31 cellular contexts compared by ENCODE assay signal in the genomic region with DNA sequence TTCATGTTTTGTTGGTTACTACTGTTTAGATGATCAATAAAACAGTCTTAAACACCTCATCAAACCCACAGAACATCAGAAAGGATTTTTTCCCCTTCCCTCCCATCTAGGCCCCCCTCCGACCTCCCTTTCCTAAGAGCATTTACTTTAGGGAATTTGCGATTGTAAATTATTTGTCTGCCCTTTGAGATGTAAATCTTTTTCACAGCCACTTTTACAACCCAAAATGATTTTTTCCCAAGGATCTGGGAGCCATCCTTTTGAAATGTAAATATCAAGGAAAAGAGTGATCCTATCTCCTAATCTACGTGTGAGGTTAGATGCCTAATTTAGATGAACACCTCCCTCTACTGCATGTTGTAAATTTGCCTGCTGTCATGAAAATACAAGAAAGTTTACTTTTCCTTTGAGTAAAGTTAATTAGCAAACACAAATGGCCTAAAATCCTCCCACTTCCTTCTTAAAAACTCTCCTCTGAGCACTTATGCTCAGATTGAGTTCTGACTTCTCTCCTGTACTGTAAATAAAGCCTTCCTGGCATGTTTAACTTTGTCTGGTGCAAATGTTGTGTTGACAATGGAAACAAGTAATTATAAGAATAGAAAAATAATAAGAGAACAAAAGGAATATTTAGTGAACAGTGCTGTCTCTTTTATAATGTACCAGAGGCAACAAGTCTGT.
A peak's percentile ranks its signal among the peaks of the same experiment; 100 is the strongest.
DNase-seq lines count a peak whose midpoint lies in the region; ATAC-seq, FAIRE-seq and TF ChIP-seq lines count a peak whose summit lies in the region.
"Had no signal": no experiment of that assay in that cellular context is flagged by ENCODE, and none has a peak within 500 bp of the region (broad histone marks: within the 10 kb centered on the region; RNA-seq: fewer than 3 reads in every experiment).

No MANE protein-coding gene starts in this region.

- H4K5ac ChIP-seq in H1 (ENCODE audit: insufficient read length, low read depth, low read length): no peak overlapping the region

- H4K8ac ChIP-seq in H1 (ENCODE audit: extremely low read depth, insufficient read depth, low read length): no peak overlapping the region

- no peaks in the 10 kb centered on the region for H4K20me1 ChIP-seq in H1 (replicated peaks in 1 of 2; ENCODE audit: control insufficient read depth in 1 of 2, insufficient read depth in 2 of 2, low read length in 2 of 2)
- H4K20me1 ChIP-seq: BLaER1 treated with 17β-estradiol and CSF1 and Interleukin-3, amounts not matched to agents 10 nM and 100 nM had no signal

- H3K23ac ChIP-seq in H1 (ENCODE audit: insufficient read length): no peak overlapping the region

- TF ChIP-seq EP300 in H1 (IDR thresholded peaks at IDR 0.05; ENCODE audit: borderline replicate concordance in 1 of 2, low read depth in 2 of 2, low read length in 2 of 2): no peak

- H3K56ac ChIP-seq in H1 (replicated peaks; ENCODE audit: insufficient read length, low read depth, low read length): no peak overlapping the region

- H3K9me3 ChIP-seq in H1 (ENCODE audit: insufficient read depth in 2 of 2, low read depth in 1 of 2, low read length in 1 of 2): no peaks in the 10 kb centered on the region
- no peaks in the 10 kb centered on the region for H3K9me3 ChIP-seq in left lung
- H3K9me3 ChIP-seq: BLaER1 treated with 17β-estradiol and CSF1 and Interleukin-3, amounts not matched to agents 10 nM and 100 nM; Caco-2; esophagus muscularis mucosa; vagina had no signal

- no peak overlapping the region for H2BK12ac ChIP-seq in H1 (ENCODE audit: low read depth, low read length)

- no peak overlapping the region for H2AK5ac ChIP-seq in H1 (ENCODE audit: low read depth, low read length)

- peaks cover 0 to 5% (median 2%) of the 10 kb centered on the region in 4 experiments; a peak in 4 of 7 replicates for H3K27me3 ChIP-seq in H1 (replicated peaks in 1 of 4; ENCODE audit: control insufficient read depth in 3 of 4, extremely low read depth in 1 of 4, insufficient read depth in 3 of 4, low read length in 3 of 4)
- no peaks in the 10 kb centered on the region for H3K27me3 ChIP-seq in left lung
- H3K27me3 ChIP-seq: BLaER1 treated with 17β-estradiol and CSF1 and Interleukin-3, amounts not matched to agents 10 nM and 100 nM; esophagus muscularis mucosa; foreskin keratinocyte; vagina had no signal

- H3K27ac ChIP-seq in H1 (ENCODE audit: low read depth, low read length) (no peak overlapping the region), left lung (no peak overlapping the region)
- H3K27ac ChIP-seq: BLaER1 treated with 17β-estradiol and CSF1 and Interleukin-3, amounts not matched to agents 10 nM and 100 nM; esophagus muscularis mucosa; foreskin keratinocyte; parathyroid adenoma; vagina had no signal

- H3K36me3 ChIP-seq in H1 (ENCODE audit: control insufficient read depth in 2 of 4, insufficient read depth in 4 of 4, low read length in 3 of 4) (no peaks in the 10 kb centered on the region), left lung (no peaks in the 10 kb centered on the region)
- H3K36me3 ChIP-seq: BLaER1 treated with 17β-estradiol and CSF1 and Interleukin-3, amounts not matched to agents 10 nM and 100 nM; esophagus muscularis mucosa; vagina had no signal

- H3K4me3 ChIP-seq in H1 (ENCODE audit: extremely low read depth in 1 of 4, insufficient read depth in 2 of 4, low read depth in 3 of 4, low read length in 4 of 4) (peak overlapping the region in 1 of 4 experiments; percentile 25; a peak in 1 of 8 replicates), left lung (no peak overlapping the region)
- H3K4me3 ChIP-seq: BLaER1 treated with 17β-estradiol and CSF1 and Interleukin-3, amounts not matched to agents 10 nM and 100 nM; esophagus muscularis mucosa; vagina had no signal

- no peaks in the 10 kb centered on the region for H3K23me2 ChIP-seq in H1 (ENCODE audit: low read depth, low read length)

- no peak overlapping the region for H2AFZ ChIP-seq in H1 (ENCODE audit: low read length)
- H2AFZ ChIP-seq: parathyroid adenoma had no signal

- no peak overlapping the region for H3K9ac ChIP-seq in H1 (replicated peaks in 1 of 4; ENCODE audit: extremely low read depth in 1 of 4, low read depth in 3 of 4, low read length in 3 of 4)
- H3K9ac ChIP-seq: BLaER1 treated with 17β-estradiol and CSF1 and Interleukin-3, amounts not matched to agents 10 nM and 100 nM; parathyroid adenoma had no signal

- no peak overlapping the region for H2BK20ac ChIP-seq in H1 (ENCODE audit: low read length)

- no peak overlapping the region for H2BK5ac ChIP-seq in H1 (ENCODE audit: low read depth, low read length)

- intact Hi-C loops in left lung (cut with DNase I): no loop called here

- no peaks in the 10 kb centered on the region for H3K79me1 ChIP-seq in H1 (ENCODE audit: low read depth, low read length)

- peak overlapping the region; percentile 2 to 46; a peak in 2 of 4 replicates for H3K4me2 ChIP-seq in H1 (ENCODE audit: insufficient read depth in 1 of 2, low read depth in 2 of 2, low read length in 2 of 2)
- H3K4me2 ChIP-seq: BLaER1 treated with 17β-estradiol and CSF1 and Interleukin-3, amounts not matched to agents 10 nM and 100 nM had no signal

- no peak overlapping the region for H3K4ac ChIP-seq in H1 (replicated peaks; ENCODE audit: insufficient read length, low read depth, low read length)

- no peak for TF ChIP-seq POLR2A in H1 (IDR thresholded peaks at IDR 0.05; ENCODE audit: control extremely low read depth in 1 of 2, low read depth in 2 of 2, low read length in 2 of 2)

- ATAC-seq in left lung: peak; percentile 90
- ATAC-seq: activated naive CD4-positive, alpha-beta T cell treated with anti-CD3 and anti-CD28 coated beads, Interleukin-2, amount 50 U/mL, for 72 hours; foreskin keratinocyte; left cardiac atrium; stimulated activated naive CD8-positive, alpha-beta T cell treated with anti-CD3 and anti-CD28 coated beads, Interleukin-15, amount 100 ng/mL, for 72 hours had no signal

- no peak overlapping the region for H4K91ac ChIP-seq in H1 (replicated peaks; ENCODE audit: insufficient read length, low read length)

- H3K4me1 ChIP-seq in H1 (replicated peaks in 1 of 4; ENCODE audit: control insufficient read depth in 3 of 4, insufficient read depth in 4 of 4, low read length in 3 of 4): peaks cover 0 to 21% (median 10%) of the 10 kb centered on the region in 4 experiments; a peak in 3 of 7 replicates
- no peaks in the 10 kb centered on the region for H3K4me1 ChIP-seq in left lung
- H3K4me1 ChIP-seq: BLaER1 treated with 17β-estradiol and CSF1 and Interleukin-3, amounts not matched to agents 10 nM and 100 nM; Caco-2; esophagus muscularis mucosa; foreskin keratinocyte; parathyroid adenoma; vagina had no signal

- TF ChIP-seq CTCF in H1 (IDR thresholded peaks at IDR 0.05; ENCODE audit: control extremely low read depth in 1 of 3, insufficient read depth in 1 of 3, low read depth in 1 of 3, low read length in 3 of 3) (no peak), left lung (IDR thresholded peaks at IDR 0.05) (no peak), D721Med (IDR thresholded peaks at IDR 0.05; ENCODE audit: insufficient read depth, missing control alignments) (no peak)

- no peak overlapping the region for H2BK120ac ChIP-seq in H1 (replicated peaks; ENCODE audit: low read depth, low read length)

- POLR2A ChIA-PET in HEK293T (lab: Yijun Ruan, JAX) (no interaction called here), H1 (lab: Charles Lee; ENCODE audit: partially characterized antibody) (interaction anchor here (0.7 kb wide), 1 partner anchor 442 kb away, joined by 3 read pairs; no protein-coding TSS in a partner anchor)

- peak; percentile 76 for FAIRE-seq in H1 (lab: Jason Lieb, UNC)
- no peak for FAIRE-seq in D721Med (lab: Jason Lieb, UNC)
- FAIRE-seq: endometrium, small intestine had no signal

- DNase-seq in COR-L47 (lab: John Stamatoyannopoulos, UW) (peak; percentile 29), HEK293T (ENCODE audit: extremely low spot score) (no peak), H1 (ENCODE audit: low read depth in 1 of 2, low spot score in 2 of 2) (no peak), left lung (no peak), HuH-7 (ENCODE audit: low spot score) (no peak), NCI-H345 treated with DMSO at 0.1 percent for 48 hours (lab: John Stamatoyannopoulos, UW; ENCODE audit: unreplicated experiment) (no peak), D721Med (ENCODE audit: insufficient read length, low spot score) (no peak)
- DNase-seq in stimulated activated CD4-positive, alpha-beta T cell treated with anti-CD3 and anti-CD28 coated beads, Interleukin-2, amount 100 ng/mL, for 48 hours: no peak
- DNase-seq: activated CD4-positive, alpha-beta T cell treated with anti-CD3 and anti-CD28 coated beads for 4 hours; activated CD8-positive, alpha-beta memory T cell treated with anti-CD3 and anti-CD28 coated beads for 24 hours; activated T-cell treated with anti-CD3 and anti-CD28 coated beads for 4 hours; amygdala; DMS79 treated with DMSO at 0.1 percent for 48 hours; foreskin keratinocyte; GF-D8; immature natural killer cell; KBM-7; left cardiac atrium; mammary epithelial cell; NCI-H1436; NCI-H2081 treated with DMSO at 0.1 percent for 48 hours; NCI-H345; stimulated activated naive CD8-positive, alpha-beta T cell treated with anti-CD3 and anti-CD28 coated beads, Interleukin-15, amount 100 ng/mL, for 72 hours had no signal

- CTCF ChIA-PET in HEK293T (lab: Yijun Ruan, JAX) (interaction anchor here (0.6 to 1.9 kb wide), 7 partner anchors 9 to 926 kb away, joined by 3 to 9 read pairs (median 3); no protein-coding TSS in a partner anchor), H1 (lab: Charles Lee; ENCODE audit: partially characterized antibody) (interaction anchor here (0.7 to 2.3 kb wide), 5 partner anchors 30 to 816 kb away, joined by 3 to 16 read pairs (median 7); no protein-coding TSS in a partner anchor)

- H3K18ac ChIP-seq in H1 (ENCODE audit: extremely low read depth, low read length): no peak overlapping the region

- no peak overlapping the region for H2BK15ac ChIP-seq in H1 (ENCODE audit: low read length)

- H3K14ac ChIP-seq in H1 (ENCODE audit: insufficient read length): no peak overlapping the region

- 9% methylated on average over 3 of the region's 3 CpGs; no CpG with 5 or more reads in 1 of the 2 experiments for WGBS in H1 (ENCODE audit: extremely low coverage in 1 of 2, insufficient coverage in 1 of 2, insufficient read length in 1 of 2, insufficient replicate concordance in 2 of 2, low coverage in 1 of 2, low lambda C conversion rate in 2 of 2, missing lambda C conversion rate in 1 of 2), 2 experiments

- no peaks in the 10 kb centered on the region for H3K79me2 ChIP-seq in H1 (ENCODE audit: control insufficient read depth in 1 of 2, insufficient read depth in 2 of 2, low read length in 2 of 2)
- H3K79me2 ChIP-seq: parathyroid adenoma had no signal

- TF ChIP-seq RAD21 in H1 (IDR thresholded peaks at IDR 0.05 in 1 of 2, conservative IDR thresholded peaks at IDR 0.05 in 1 of 2; ENCODE audit: low read depth in 2 of 2, low read length in 2 of 2): 0 out of 4 replicates have a peak, but pooled peaks of 1 of the 2 experiments have one; percentile 1

TF ChIP-seq in H1, 55 proteins besides CTCF, POLR2A, EP300 and RAD21 (continues in another document):
- TF ChIP-seq, protein P1, sequence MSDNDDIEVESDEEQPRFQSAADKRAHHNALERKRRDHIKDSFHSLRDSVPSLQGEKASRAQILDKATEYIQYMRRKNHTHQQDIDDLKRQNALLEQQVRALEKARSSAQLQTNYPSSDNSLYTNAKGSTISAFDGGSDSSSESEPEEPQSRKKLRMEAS (IDR thresholded peaks at IDR 0.05): no peak
- no peak for TF ChIP-seq GTF2F1 (IDR thresholded peaks at IDR 0.05; ENCODE audit: borderline replicate concordance, low read depth, low read length)
- TF ChIP-seq SUZ12 (IDR thresholded peaks at IDR 0.05; ENCODE audit: low read length): no peak
